23 cellular contexts compared by ENCODE assay signal in genomic region chr5:139157556-139157955, GRCh38.
"Had no signal": no experiment of that assay in that cellular context is flagged by ENCODE, and none has a peak within 500 bp of the region (broad histone marks: within the 10 kb centered on the region; RNA-seq: fewer than 3 reads in every experiment).

No MANE protein-coding gene starts in this region.

- H3K4me3 Mint-ChIP-seq: activated T-cell treated with anti-CD3 and anti-CD28 coated beads, Interleukin-2, amount 50 U/mL, for 72 hours; effector memory CD8-positive, alpha-beta T cell; naive thymus-derived CD4-positive, alpha-beta T cell had no signal

- H3K27ac ChIP-seq: coronary artery, dorsolateral prefrontal cortex, pancreas, psoas muscle, right atrium auricular region, thoracic aorta, uterus had no signal

- H3K9me3 Mint-ChIP-seq: activated naive CD4-positive, alpha-beta T cell treated with anti-CD3 and anti-CD28 coated beads, Interleukin-2, amount 50 U/mL, for 72 hours; activated T-cell treated with anti-CD3 and anti-CD28 coated beads, Interleukin-2, amount 50 U/mL, for 72 hours; effector memory CD8-positive, alpha-beta T cell; neural crest cell had no signal

- DNase-seq: activated CD4-positive, alpha-beta T cell treated with anti-CD3 and anti-CD28 coated beads for 4 hours; activated CD4-positive, alpha-beta T cell treated with anti-CD3 and anti-CD28 coated beads, Interleukin-2, amount 50 U/mL, for 4 hours; activated naive CD4-positive, alpha-beta T cell; activated T-cell treated with anti-CD3 and anti-CD28 coated beads for 4 hours; activated T-cell treated with anti-CD3 and anti-CD28 coated beads, Interleukin-2, amount 50 U/mL, for 72 hours; dorsolateral prefrontal cortex; effector memory CD8-positive, alpha-beta T cell; foreskin fibroblast; head of caudate nucleus; hippocampal formation; left cardiac atrium; midbrain; naive thymus-derived CD4-positive, alpha-beta T cell; nucleus accumbens; pancreas; psoas muscle; stimulated activated naive CD4-positive, alpha-beta T cell; uterus had no signal

- H3K4me1 ChIP-seq: right atrium auricular region had no signal

- H3K36me3 ChIP-seq: pancreas, right atrium auricular region, thoracic aorta, uterus had no signal

- H3K4me3 ChIP-seq: coronary artery, dorsolateral prefrontal cortex, pancreas, psoas muscle, right atrium auricular region, thoracic aorta, uterus had no signal

- H3K27me3 Mint-ChIP-seq: effector memory CD8-positive, alpha-beta T cell; naive thymus-derived CD4-positive, alpha-beta T cell had no signal

- H3K27ac Mint-ChIP-seq: activated naive CD4-positive, alpha-beta T cell treated with anti-CD3 and anti-CD28 coated beads, Interleukin-2, amount 50 U/mL, for 72 hours; activated T-cell treated with anti-CD3 and anti-CD28 coated beads, Interleukin-2, amount 50 U/mL, for 72 hours; effector memory CD8-positive, alpha-beta T cell; naive thymus-derived CD4-positive, alpha-beta T cell had no signal

- H3K9me3 ChIP-seq: pancreas, right atrium auricular region, thoracic aorta had no signal

- H3K36me3 Mint-ChIP-seq: activated naive CD4-positive, alpha-beta T cell treated with anti-CD3 and anti-CD28 coated beads, Interleukin-2, amount 50 U/mL, for 72 hours had no signal

- H3K27me3 ChIP-seq: dorsolateral prefrontal cortex, pancreas, right atrium auricular region, uterus had no signal
